ENCODE assay signal across 8 cellular contexts in genomic region chr16:63361032-63361624, GRCh38.
DNase-seq lines count a peak whose midpoint lies in the region; ATAC-seq and TF ChIP-seq lines count a peak whose summit lies in the region.

No MANE protein-coding gene starts in this region.

- ATAC-seq in GM18870 (IDR thresholded peaks at IDR 0.05; ENCODE audit: unreplicated experiment) (peak; percentile 77), HG03280 (IDR thresholded peaks at IDR 0.05; ENCODE audit: unreplicated experiment) (peak; percentile 76)

- no peak overlapping the region for H3K4me3 ChIP-seq in choroid plexus epithelial cell (ENCODE audit: low read depth, low read length)

- no peak overlapping the region for H3K4me3 Mint-ChIP-seq in activated naive CD8-positive, alpha-beta T cell treated with anti-CD3 and anti-CD28 coated beads for 36 hours

- H3K27me3 Mint-ChIP-seq in activated naive CD8-positive, alpha-beta T cell treated with anti-CD3 and anti-CD28 coated beads for 36 hours: no peaks in the 10 kb centered on the region

- DNase-seq in NCI-H774 (lab: John Stamatoyannopoulos, UW) (peak; percentile 22), choroid plexus epithelial cell (ENCODE audit: low read depth) (peak; percentile 86), myocyte (ENCODE audit: low read depth) (peak; percentile 69), activated T-cell treated with anti-CD3 and anti-CD28 coated beads for 4 hours (no peak)
- DNase-seq in activated naive CD8-positive, alpha-beta T cell treated with anti-CD3 and anti-CD28 coated beads for 36 hours: no peak

- peaks cover 4% of the 10 kb centered on the region for H3K9me3 Mint-ChIP-seq in activated naive CD8-positive, alpha-beta T cell treated with anti-CD3 and anti-CD28 coated beads for 36 hours

- H3K27ac ChIP-seq in C4-2B: no peak overlapping the region

- no peaks in the 10 kb centered on the region for H3K4me1 Mint-ChIP-seq in activated naive CD8-positive, alpha-beta T cell treated with anti-CD3 and anti-CD28 coated beads for 36 hours

- H3K36me3 Mint-ChIP-seq in activated naive CD8-positive, alpha-beta T cell treated with anti-CD3 and anti-CD28 coated beads for 36 hours: no peaks in the 10 kb centered on the region

- TF ChIP-seq CTCF in C4-2B (conservative IDR thresholded peaks at IDR 0.05) (peak; percentile 78), choroid plexus epithelial cell (conservative IDR thresholded peaks at IDR 0.05; ENCODE audit: low read depth, low read length) (peak; percentile 82)

- H3K27ac Mint-ChIP-seq in activated naive CD8-positive, alpha-beta T cell treated with anti-CD3 and anti-CD28 coated beads for 36 hours: no peak overlapping the region

Comparison
In these comparisons a context has a peak if more than half of its experiments do, and no peak if none do; other contexts are left out.
1. DNase-seq: peak in NCI-H774 (single experiment), choroid plexus epithelial cell (single experiment) and myocyte (single experiment); none in activated T-cell treated with anti-CD3 and anti-CD28 coated beads for 4 hours (single experiment) and activated naive CD8-positive, alpha-beta T cell treated with anti-CD3 and anti-CD28 coated beads for 36 hours (single experiment).